Comparison of ENCODE assay signal across 22 cellular contexts in the genomic region with DNA sequence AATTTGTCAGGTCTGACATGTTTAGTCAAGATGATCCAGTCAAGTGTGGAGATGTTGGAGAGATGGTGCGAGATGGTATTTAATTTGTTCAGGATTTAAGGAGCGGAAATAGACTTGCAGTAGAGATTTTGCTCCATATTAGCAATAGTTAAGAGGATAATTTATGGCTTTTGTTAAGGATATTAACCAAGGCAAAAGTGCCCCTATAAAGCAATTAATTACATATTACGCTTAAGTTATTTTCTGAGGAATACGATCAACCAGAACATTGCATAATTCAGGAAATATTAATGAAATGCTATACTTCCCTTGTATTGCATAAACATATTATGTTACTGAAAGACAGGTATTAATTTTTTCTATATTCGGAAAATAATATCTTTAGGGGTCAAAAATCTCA.
"Had no signal": no experiment of that assay in that cellular context is flagged by ENCODE, and none has a peak within 500 bp of the region (broad histone marks: within the 10 kb centered on the region; RNA-seq: fewer than 3 reads in every experiment).

No MANE protein-coding gene starts in this region.

- H3K4me1 ChIP-seq: colonic mucosa, esophagus muscularis mucosa, esophagus squamous epithelium, foreskin keratinocyte, gastrocnemius medialis, gastroesophageal sphincter, heart left ventricle, heart right ventricle had no signal

- H3K9me3 ChIP-seq: colonic mucosa, esophagus muscularis mucosa, esophagus squamous epithelium, gastrocnemius medialis, gastroesophageal sphincter, heart left ventricle had no signal

- DNase-seq: colonic mucosa; cortex of kidney; dorsolateral prefrontal cortex; effector CD4-positive, alpha-beta T cell; effector CD8-positive, alpha-beta T cell; effector memory CD4-positive, alpha-beta T cell; effector memory CD8-positive, alpha-beta T cell; endodermal cell; erythroblast; esophagus squamous epithelium; foreskin fibroblast; foreskin keratinocyte; gastrocnemius medialis; glutamatergic neuron; head of caudate nucleus; heart left ventricle; heart right ventricle had no signal

- H3K27me3 ChIP-seq: colonic mucosa, dorsolateral prefrontal cortex, esophagus muscularis mucosa, esophagus squamous epithelium, foreskin keratinocyte, gastrocnemius medialis, gastroesophageal sphincter, heart left ventricle, heart right ventricle had no signal

- ATAC-seq: effector memory CD8-positive, alpha-beta T cell; esophagus mucosa; foreskin keratinocyte; gastrocnemius medialis; gastroesophageal sphincter; heart left ventricle; heart right ventricle had no signal

- H3K4me3 ChIP-seq: colonic mucosa, coronary artery, dorsolateral prefrontal cortex, esophagus muscularis mucosa, esophagus squamous epithelium, gastrocnemius medialis, gastroesophageal sphincter, heart left ventricle, heart right ventricle had no signal

- H3K27ac ChIP-seq: colonic mucosa, coronary artery, dorsolateral prefrontal cortex, epithelial cell of prostate, esophagus muscularis mucosa, esophagus squamous epithelium, foreskin keratinocyte, gastrocnemius medialis, gastroesophageal sphincter, heart left ventricle, heart right ventricle had no signal

- H3K36me3 ChIP-seq: colonic mucosa, esophagus muscularis mucosa, esophagus squamous epithelium, gastrocnemius medialis, gastroesophageal sphincter, heart left ventricle, heart right ventricle had no signal
